In genomic region chr2:65489269-65489668, GRCh38 we compare ENCODE assay signal across 1 cellular context.
TF ChIP-seq lines count a peak whose summit lies in the region.

No MANE protein-coding gene starts in this region.

TF ChIP-seq in GM23338, 12 proteins besides CTCF, POLR2A, EP300 and RAD21 (continued from another document):
- TF ChIP-seq ZNF462 (CRISPR knock-in tag; IDR thresholded peaks at IDR 0.05): no peak
- TF ChIP-seq ZNF331 (CRISPR knock-in tag; IDR thresholded peaks at IDR 0.05; ENCODE audit: low read depth): no peak
- TF ChIP-seq ETS1 (IDR thresholded peaks at IDR 0.05): no peak
- no peak for TF ChIP-seq NANOG (IDR thresholded peaks at IDR 0.05; ENCODE audit: borderline replicate concordance)
- no peak for TF ChIP-seq EZH2 (IDR thresholded peaks at IDR 0.05; ENCODE audit: low read depth, unreplicated experiment)
- no peak for TF ChIP-seq STAT1 (IDR thresholded peaks at IDR 0.05; ENCODE audit: unreplicated experiment)
- no peak for TF ChIP-seq POLR2AphosphoS5 (IDR thresholded peaks at IDR 0.05; ENCODE audit: low read depth)
- no peak for TF ChIP-seq CREB1 (CRISPR knock-in tag; IDR thresholded peaks at IDR 0.05; ENCODE audit: low read depth)
- TF ChIP-seq REST (IDR thresholded peaks at IDR 0.05; ENCODE audit: unreplicated experiment): no peak
- TF ChIP-seq EZH2phosphoT487 (IDR thresholded peaks at IDR 0.05; ENCODE audit: unreplicated experiment): no peak
TF ChIP-seq in GM23338: peak in this region for 0.
